8 cellular contexts compared by ENCODE assay signal in genomic region chrX:71367396-71367795, GRCh38. TPM values are rescaled to one million over a fixed set of nuclear protein-coding genes. Genes with fewer than 3 reads are reported as not detected.
DNase-seq lines count a peak whose midpoint lies in the region; ATAC-seq and TF ChIP-seq lines count a peak whose summit lies in the region.

No MANE protein-coding gene starts in this region.

- H3K9me3 ChIP-seq in BLaER1 treated with 17β-estradiol and CSF1 and Interleukin-3, amounts not matched to agents 10 nM and 100 nM (replicated peaks in 1 of 11), result 0 out of 22 replicates have a peak, but pooled peaks cover 0 to 5% (median 0%) of the 10 kb centered on the region in 11 experiments
- H3K9me3 ChIP-seq in PC-3 (ENCODE audit: low read length), result no peaks in the 10 kb centered on the region
- H3K9me3 ChIP-seq in neural progenitor cell (ENCODE audit: low read depth), result no peaks in the 10 kb centered on the region

- POLR2A ChIA-PET in PC-3 (lab: Charles Lee; ENCODE audit: unreplicated experiment), result no interaction called here

- peak overlapping the region; percentile 86 to 97 (median 96) for H3K9ac ChIP-seq in BLaER1 treated with 17β-estradiol and CSF1 and Interleukin-3, amounts not matched to agents 10 nM and 100 nM
- H3K9ac ChIP-seq in PC-3 (ENCODE audit: low read length) (peak overlapping the region; percentile 98), neural progenitor cell (peak overlapping the region; percentile 62)

- peak overlapping the region; percentile 62 to 84 (median 77) for H3K4me3 ChIP-seq in BLaER1 treated with 17β-estradiol and CSF1 and Interleukin-3, amounts not matched to agents 10 nM and 100 nM
- peak overlapping the region; percentile 81 for H3K4me3 ChIP-seq in PC-3 (ENCODE audit: low read length)
- H3K4me3 ChIP-seq in neural progenitor cell, result peak overlapping the region; percentile 58

- TF ChIP-seq CTCF in PC-3 (conservative IDR thresholded peaks at IDR 0.05; ENCODE audit: low read depth, low read length) (no peak), neural progenitor cell (IDR thresholded peaks at IDR 0.05) (no peak)

- peak overlapping the region; percentile 96 for H3K27ac Mint-ChIP-seq in dendritic cell treated with granulocyte-macrophage colony-stimulating factor and Interleukin-4, amounts not matched to agents 40 ng/mL and 50 ng/mL, for 4 days
- H3K27ac Mint-ChIP-seq in neural progenitor cell, result peak overlapping the region; percentile 36

- H3K36me3 ChIP-seq in BLaER1 treated with 17β-estradiol and CSF1 and Interleukin-3, amounts not matched to agents 10 nM and 100 nM, result peaks cover 15 to 30% (median 21%) of the 10 kb centered on the region in 11 experiments; a peak in 19 of 22 replicates
- peaks cover 8% of the 10 kb centered on the region; the same call in 1 of the 2 replicates for H3K36me3 ChIP-seq in PC-3 (ENCODE audit: low read depth, low read length)
- H3K36me3 ChIP-seq in neural progenitor cell, result no peaks in the 10 kb centered on the region

- H3K27me3 Mint-ChIP-seq in dendritic cell treated with granulocyte-macrophage colony-stimulating factor and Interleukin-4, amounts not matched to agents 40 ng/mL and 50 ng/mL, for 4 days, result no peaks in the 10 kb centered on the region
- no peaks in the 10 kb centered on the region for H3K27me3 Mint-ChIP-seq in neural progenitor cell (ENCODE audit: insufficient read depth, low read depth)

- no peaks in the 10 kb centered on the region for H3F3A ChIP-seq in PC-3 (ENCODE audit: low read length, unreplicated experiment)
- H3F3A ChIP-seq in neural progenitor cell (ENCODE audit: low read depth), result peaks cover 7% of the 10 kb centered on the region

- no TSS peak for BruUV-seq in PC-3 (replicated peaks; lab: Mats Ljungman, UMichigan)

- no peaks in the 10 kb centered on the region for H3K9me2 ChIP-seq in PC-3 (replicated peaks; ENCODE audit: low read length)

- H2AFZ ChIP-seq in PC-3 (ENCODE audit: low read length), result no peak overlapping the region
- H2AFZ ChIP-seq in neural progenitor cell (replicated peaks), result no peak overlapping the region

- peaks cover 51% of the 10 kb centered on the region for H3K36me3 Mint-ChIP-seq in dendritic cell treated with granulocyte-macrophage colony-stimulating factor and Interleukin-4, amounts not matched to agents 40 ng/mL and 50 ng/mL, for 4 days (ENCODE audit: low read depth)
- peaks cover 9% of the 10 kb centered on the region for H3K36me3 Mint-ChIP-seq in neural progenitor cell

- CTCF ChIA-PET in PC-3 (lab: Charles Lee), result no interaction called here

- ATAC-seq in PC-3, result no peak

- peaks cover 28% of the 10 kb centered on the region for H3K4me1 Mint-ChIP-seq in dendritic cell treated with granulocyte-macrophage colony-stimulating factor and Interleukin-4, amounts not matched to agents 40 ng/mL and 50 ng/mL, for 4 days (ENCODE audit: low read depth)
- peaks cover 12% of the 10 kb centered on the region for H3K4me1 Mint-ChIP-seq in neural progenitor cell

- H3K4me3 Mint-ChIP-seq in dendritic cell treated with granulocyte-macrophage colony-stimulating factor and Interleukin-4, amounts not matched to agents 40 ng/mL and 50 ng/mL, for 4 days, result peak overlapping the region; percentile 96
- peak overlapping the region; percentile 95 for H3K4me3 Mint-ChIP-seq in neural progenitor cell

- no peaks in the 10 kb centered on the region for H3K9me3 Mint-ChIP-seq in dendritic cell treated with granulocyte-macrophage colony-stimulating factor and Interleukin-4, amounts not matched to agents 40 ng/mL and 50 ng/mL, for 4 days
- H3K9me3 Mint-ChIP-seq in neural progenitor cell, result peaks cover 16% of the 10 kb centered on the region

- H4K20me1 ChIP-seq in BLaER1 treated with 17β-estradiol and CSF1 and Interleukin-3, amounts not matched to agents 10 nM and 100 nM, result peaks cover 11 to 39% (median 26%) of the 10 kb centered on the region in 11 experiments; a peak in 18 of 22 replicates
- H4K20me1 ChIP-seq in PC-3 (ENCODE audit: low read length) (0 out of 2 replicates have a peak, but pooled peaks cover 17% of the 10 kb centered on the region), neural progenitor cell (ENCODE audit: low read depth) (no peaks in the 10 kb centered on the region)

- H3K27ac ChIP-seq in BLaER1 treated with 17β-estradiol and CSF1 and Interleukin-3, amounts not matched to agents 10 nM and 100 nM, result peak overlapping the region; percentile 80 to 96 (median 95); a peak in 21 of 22 replicates
- H3K27ac ChIP-seq in PC-3 (ENCODE audit: low read length), result peak overlapping the region; percentile 87
- H3K27ac ChIP-seq in neural progenitor cell, result no peak overlapping the region

- DNase-seq in PC-3, result no peak
- DNase-seq in neural progenitor cell (ENCODE audit: low spot score), result no peak
- DNase-seq in epidermal melanocyte (ENCODE audit: insufficient read length, low spot score), result no peak
- no peak for DNase-seq in COR-L47 (lab: John Stamatoyannopoulos, UW)
- DNase-seq in NCI-H2227 (lab: John Stamatoyannopoulos, UW; ENCODE audit: unreplicated experiment), result no peak
- no peak for DNase-seq in NCI-H345 (lab: John Stamatoyannopoulos, UW)

- H3K4me2 ChIP-seq in BLaER1 treated with 17β-estradiol and CSF1 and Interleukin-3, amounts not matched to agents 10 nM and 100 nM, result peak overlapping the region; percentile 71 to 83 (median 77)
- H3K4me2 ChIP-seq in PC-3 (ENCODE audit: low read length) (peak overlapping the region; percentile 92), neural progenitor cell (peak overlapping the region; percentile 84)

- intact Hi-C loops in PC-3 (cut with micrococcal nuclease), result loop anchor here (2.0 kb wide), 1 partner anchor 83 kb away; no protein-coding TSS in a partner anchor
- intact Hi-C loops in dendritic cell treated with granulocyte-macrophage colony-stimulating factor and Interleukin-4, amounts not matched to agents 40 ng/mL and 50 ng/mL, for 4 days (cut with micrococcal nuclease), result loop anchor here (2.0 kb wide), 1 partner anchor 165 kb away; the partner anchor contains the start of gene OGT

- H3K27me3 ChIP-seq in BLaER1 treated with 17β-estradiol and CSF1 and Interleukin-3, amounts not matched to agents 10 nM and 100 nM, result peaks cover 15 to 54% (median 32%) of the 10 kb centered on the region in 11 experiments
- no peaks in the 10 kb centered on the region for H3K27me3 ChIP-seq in PC-3 (ENCODE audit: low read length)
- no peaks in the 10 kb centered on the region for H3K27me3 ChIP-seq in neural progenitor cell

- H3K79me2 ChIP-seq in PC-3 (ENCODE audit: low read length), result peaks cover 56% of the 10 kb centered on the region
- H3K79me2 ChIP-seq in neural progenitor cell (ENCODE audit: low read depth), result peaks cover 56% of the 10 kb centered on the region

- peaks cover 10 to 21% (median 14%) of the 10 kb centered on the region in 10 experiments; a peak in 19 of 20 replicates for H3K4me1 ChIP-seq in BLaER1 treated with 17β-estradiol and CSF1 and Interleukin-3, amounts not matched to agents 10 nM and 100 nM
- H3K4me1 ChIP-seq in PC-3 (ENCODE audit: insufficient read depth, low read length), result peaks cover 11% of the 10 kb centered on the region
- H3K4me1 ChIP-seq in neural progenitor cell, result no peaks in the 10 kb centered on the region

RNA-seq across cellular contexts. Expression of gene TAF1, which starts 1.2 kb away (rescaled TPM):
- total RNA-seq in PC-3 (2014; rRNA removed) (36.8 and 45.2 TPM in 2 replicates), neural progenitor cell (ENCODE audit: low replicate concordance) (21.4 and 29.7 TPM in 2 replicates)
